ENCODE assay signal across 22 cellular contexts in genomic region chr6:135235716-135236115, GRCh38.
"Had no signal": no experiment of that assay in that cellular context is flagged by ENCODE, and none has a peak within 500 bp of the region (broad histone marks: within the 10 kb centered on the region; RNA-seq: fewer than 3 reads in every experiment).

No MANE protein-coding gene starts in this region.

- H3K4me1 Mint-ChIP-seq: naive B cell, nephron had no signal

- H3K4me1 ChIP-seq: psoas muscle, right lobe of liver, suprapubic skin, thyroid gland, uterus had no signal

- ATAC-seq: esophagus mucosa; heart left ventricle; left colon; left ventricle myocardium superior; psoas muscle; right lobe of liver; stimulated activated effector memory CD8-positive, alpha-beta T cell treated with anti-CD3 and anti-CD28 coated beads, Interleukin-12 subunit alpha, Interleukin-12 subunit beta, amount 100 ng/mL, for 72 hours; stimulated activated naive CD8-positive, alpha-beta T cell treated with anti-CD3 and anti-CD28 coated beads, Interleukin-15, Interleukin-2, amounts not matched to agents 100 U/mL and 50 U/mL, for 24 hours had no signal

- H3K9me3 ChIP-seq: heart left ventricle, neutrophil, psoas muscle, right lobe of liver, suprapubic skin, thyroid gland, uterus had no signal

- H3K4me3 Mint-ChIP-seq: naive B cell; nephron; stimulated activated effector memory CD8-positive, alpha-beta T cell treated with anti-CD3 and anti-CD28 coated beads, Interleukin-12 subunit alpha, Interleukin-12 subunit beta, amount 100 ng/mL, for 72 hours; type B pancreatic cell had no signal

- H3K27ac ChIP-seq: heart left ventricle, neutrophil, psoas muscle, right lobe of liver, suprapubic skin, thyroid gland, uterus had no signal

- H3K27me3 ChIP-seq: neutrophil, right lobe of liver, suprapubic skin, thyroid gland, uterus had no signal

- H3K27ac Mint-ChIP-seq: nephron, type B pancreatic cell had no signal

- H3K9me3 Mint-ChIP-seq: naive B cell; nephron; stimulated activated effector memory CD8-positive, alpha-beta T cell treated with anti-CD3 and anti-CD28 coated beads, Interleukin-12 subunit alpha, Interleukin-12 subunit beta, amount 100 ng/mL, for 72 hours; type B pancreatic cell had no signal

- H3K27me3 Mint-ChIP-seq: naive B cell had no signal

- H3K4me3 ChIP-seq: heart left ventricle, lung, psoas muscle, right lobe of liver, suprapubic skin, thyroid gland, uterus had no signal

- DNase-seq: effector memory CD4-positive, alpha-beta T cell; heart left ventricle; hippocampal formation; left colon; left ventricle myocardium superior; mesendoderm; naive B cell; psoas muscle; retina; right lobe of liver; stimulated activated CD4-positive, alpha-beta T cell treated with anti-CD3 and anti-CD28 coated beads, Interleukin-4, amount 100 ng/mL, for 1 hour; stimulated activated CD8-positive, alpha-beta memory T cell treated with anti-CD3 and anti-CD28 coated beads, Interleukin-4, amount 100 ng/mL, for 48 hours; stimulated activated naive CD8-positive, alpha-beta T cell treated with anti-CD3 and anti-CD28 coated beads, Interleukin-15, Interleukin-2, amounts not matched to agents 100 U/mL and 50 U/mL, for 24 hours; thyroid gland; uterus had no signal

- H3K36me3 Mint-ChIP-seq: naive B cell; stimulated activated effector memory CD8-positive, alpha-beta T cell treated with anti-CD3 and anti-CD28 coated beads, Interleukin-12 subunit alpha, Interleukin-12 subunit beta, amount 100 ng/mL, for 72 hours; type B pancreatic cell had no signal

- H3K36me3 ChIP-seq: heart left ventricle, neutrophil, right lobe of liver, suprapubic skin, thyroid gland, uterus had no signal
